In the genomic region with DNA sequence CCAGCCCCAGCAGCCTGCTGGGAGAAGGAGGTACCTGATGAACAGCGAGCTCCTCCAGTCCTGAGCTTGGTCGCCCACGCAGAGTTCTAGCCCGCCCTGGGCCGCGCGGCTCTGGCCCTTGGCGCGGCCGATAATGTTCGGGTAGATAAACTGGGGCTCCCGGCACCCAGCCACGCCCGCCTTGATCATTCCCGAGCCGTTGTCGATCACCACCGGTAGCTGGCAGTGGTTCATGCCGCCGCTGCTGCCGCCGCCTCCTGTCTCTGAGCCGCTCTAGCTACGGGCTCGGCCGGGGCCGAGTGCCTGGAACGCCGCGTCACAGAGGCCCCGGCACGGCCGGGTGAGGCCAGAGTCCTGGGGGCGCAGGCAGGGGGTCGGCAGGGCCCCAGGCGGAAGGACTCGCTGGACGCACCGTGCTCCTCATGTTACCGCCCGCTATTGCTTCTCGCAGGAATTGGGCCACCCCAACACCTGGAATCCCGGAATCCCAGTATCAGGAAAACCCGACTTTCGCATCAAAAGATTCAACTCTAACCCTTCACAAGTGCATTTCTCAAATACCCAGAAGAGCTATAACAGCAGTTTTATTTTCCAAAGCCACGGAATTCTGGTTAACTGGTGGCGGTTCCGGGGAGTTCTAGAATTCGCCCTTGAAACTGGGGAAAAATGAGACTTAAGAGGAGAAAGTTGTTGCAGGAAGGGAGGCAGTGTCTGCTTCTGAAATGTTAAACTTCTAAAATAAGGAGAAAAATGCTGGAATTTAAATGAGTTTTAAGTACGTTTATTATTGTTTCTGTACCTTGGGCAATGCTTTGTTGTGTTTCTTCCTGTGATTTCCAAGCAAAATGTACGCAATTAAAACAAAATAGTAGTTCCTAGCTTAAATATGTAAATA, we compare ENCODE assay signal across 8 cellular contexts. TPM values are rescaled to one million over a fixed set of nuclear protein-coding genes. Genes with fewer than 3 reads are reported as not detected.
DNase-seq lines count a peak whose midpoint lies in the region; ATAC-seq and TF ChIP-seq lines count a peak whose summit lies in the region.

A gene (minus strand): TSS at position 275 of the 895 bp plus-strand sequence. CDS start 41 bp downstream, at position 234.

- H3K4me1 Mint-ChIP-seq in activated T-helper 17 cell treated with anti-CD3 and anti-CD28 coated beads, Interleukin-2, amount 50 U/mL, for 72 hours, result peaks cover 10% of the 10 kb centered on the region
- H3K4me1 Mint-ChIP-seq in naive thymus-derived CD4-positive, alpha-beta T cell, result peaks cover 0 to 46% (median 34%) of the 10 kb centered on the region in 7 donors
- H3K4me1 Mint-ChIP-seq in stimulated activated naive CD8-positive, alpha-beta T cell treated with anti-CD3 and anti-CD28 coated beads, Interleukin-15, Interleukin-2, amounts not matched to agents 100 ng/mL and 50 ng/mL, for 24 hours (ENCODE audit: low read depth), result peaks cover 36% of the 10 kb centered on the region

- CTCF ChIA-PET in naive thymus-derived CD4-positive, alpha-beta T cell (lab: Charles Lee), result no interaction called here

- H3K27me3 Mint-ChIP-seq in activated T-helper 17 cell treated with anti-CD3 and anti-CD28 coated beads, Interleukin-2, amount 50 U/mL, for 72 hours, result no peaks in the 10 kb centered on the region
- peaks cover 0 to 5% (median 0%) of the 10 kb centered on the region in 5 donors for H3K27me3 Mint-ChIP-seq in naive thymus-derived CD4-positive, alpha-beta T cell
- H3K27me3 Mint-ChIP-seq in stimulated activated naive CD8-positive, alpha-beta T cell treated with anti-CD3 and anti-CD28 coated beads, Interleukin-15, Interleukin-2, amounts not matched to agents 100 ng/mL and 50 ng/mL, for 24 hours, result no peaks in the 10 kb centered on the region

- H3K4me3 Mint-ChIP-seq in activated T-helper 17 cell treated with anti-CD3 and anti-CD28 coated beads, Interleukin-2, amount 50 U/mL, for 72 hours, result peak within 1 kb of the TSS; percentile 90
- peak within 1 kb of the TSS; percentile 87 to 96 (median 91) for H3K4me3 Mint-ChIP-seq in naive thymus-derived CD4-positive, alpha-beta T cell
- H3K4me3 Mint-ChIP-seq in stimulated activated naive CD8-positive, alpha-beta T cell treated with anti-CD3 and anti-CD28 coated beads, Interleukin-15, Interleukin-2, amounts not matched to agents 100 ng/mL and 50 ng/mL, for 24 hours, result peak within 1 kb of the TSS; percentile 93

- TF ChIP-seq POLR2A in GM18951 (IDR thresholded peaks at IDR 0.05; ENCODE audit: extremely low read depth, insufficient read depth, insufficient read length), result peak; percentile 46

- no peaks in the 10 kb centered on the region for H3K9me3 ChIP-seq in naive thymus-derived CD4-positive, alpha-beta T cell (ENCODE audit: control insufficient read depth in 2 of 3, low read length in 3 of 3)

- no peaks in the 10 kb centered on the region for H3K27me3 ChIP-seq in naive thymus-derived CD4-positive, alpha-beta T cell (ENCODE audit: control insufficient read depth in 2 of 2, insufficient read depth in 2 of 2, low read length in 2 of 2)

- H3K9me3 Mint-ChIP-seq in activated T-helper 17 cell treated with anti-CD3 and anti-CD28 coated beads, Interleukin-2, amount 50 U/mL, for 72 hours, result no peaks in the 10 kb centered on the region
- peaks cover 0 to 18% (median 4%) of the 10 kb centered on the region in 11 donors for H3K9me3 Mint-ChIP-seq in naive thymus-derived CD4-positive, alpha-beta T cell
- H3K9me3 Mint-ChIP-seq in stimulated activated naive CD8-positive, alpha-beta T cell treated with anti-CD3 and anti-CD28 coated beads, Interleukin-15, Interleukin-2, amounts not matched to agents 100 ng/mL and 50 ng/mL, for 24 hours, result no peaks in the 10 kb centered on the region

- peak; percentile 26 for ATAC-seq in HG03354 (IDR thresholded peaks at IDR 0.05; ENCODE audit: poor library complexity, severe bottlenecking, unreplicated experiment)
- peak; percentile 37 for ATAC-seq in activated T-helper 17 cell treated with anti-CD3 and anti-CD28 coated beads, Interleukin-2, amount 50 U/mL, for 72 hours (replicated peaks)
- ATAC-seq in naive thymus-derived CD4-positive, alpha-beta T cell, result no peak

- H3K27ac Mint-ChIP-seq in activated T-helper 17 cell treated with anti-CD3 and anti-CD28 coated beads, Interleukin-2, amount 50 U/mL, for 72 hours, result peak within 1 kb of the TSS; percentile 70
- H3K27ac Mint-ChIP-seq in naive thymus-derived CD4-positive, alpha-beta T cell, result peak within 1 kb of the TSS; percentile 65 to 96 (median 84)
- peak within 1 kb of the TSS; percentile 83 for H3K27ac Mint-ChIP-seq in stimulated activated naive CD8-positive, alpha-beta T cell treated with anti-CD3 and anti-CD28 coated beads, Interleukin-15, Interleukin-2, amounts not matched to agents 100 ng/mL and 50 ng/mL, for 24 hours

- H3K36me3 ChIP-seq in naive thymus-derived CD4-positive, alpha-beta T cell (ENCODE audit: control insufficient read depth in 2 of 3, insufficient read depth in 3 of 3, low read length in 3 of 3), result peaks cover 0 to 16% (median 0%) of the 10 kb centered on the region in 3 experiments

- peak within 1 kb of the TSS; percentile 69 for H3K27ac ChIP-seq in naive thymus-derived CD4-positive, alpha-beta T cell (ENCODE audit: low read depth, low read length)

- DNase-seq in 8988T, result peak; percentile 86
- peak; percentile 45 for DNase-seq in OCI-M2 (lab: John Stamatoyannopoulos, UW; ENCODE audit: unreplicated experiment)
- DNase-seq in fibroblast of pulmonary artery (ENCODE audit: low read depth), result peak; percentile 66
- DNase-seq in naive thymus-derived CD4-positive, alpha-beta T cell, result peak in 8 of 9 donors; percentile 34 to 64 (median 42)

- peaks cover 32% of the 10 kb centered on the region for H3K36me3 Mint-ChIP-seq in activated T-helper 17 cell treated with anti-CD3 and anti-CD28 coated beads, Interleukin-2, amount 50 U/mL, for 72 hours (ENCODE audit: low read depth)
- H3K36me3 Mint-ChIP-seq in naive thymus-derived CD4-positive, alpha-beta T cell, result peaks cover 0 to 3% (median 0%) of the 10 kb centered on the region in 5 donors
- peaks cover 10% of the 10 kb centered on the region for H3K36me3 Mint-ChIP-seq in stimulated activated naive CD8-positive, alpha-beta T cell treated with anti-CD3 and anti-CD28 coated beads, Interleukin-15, Interleukin-2, amounts not matched to agents 100 ng/mL and 50 ng/mL, for 24 hours (ENCODE audit: low read depth)

- intact Hi-C loops in naive thymus-derived CD4-positive, alpha-beta T cell (cut with micrococcal nuclease), result loop anchor here in 1 of 2 donors (5.0 to 10.0 kb wide), 2 partner anchors 107 to 1485 kb away; a partner anchor contains a TSS

- in situ Hi-C loops in GM18951 (cut with MboI; ENCODE audit: low sequenced_read_pairs, unreplicated experiment), result no loop called here

- TF ChIP-seq CTCF in fibroblast of pulmonary artery (IDR thresholded peaks at IDR 0.05; ENCODE audit: low read length, missing control alignments), result no peak

- peaks cover 7 to 13% of the 10 kb centered on the region in 2 donors for H3K4me1 ChIP-seq in naive thymus-derived CD4-positive, alpha-beta T cell (ENCODE audit: control insufficient read depth in 2 of 2, insufficient read depth in 2 of 2, low read length in 2 of 2)

- POLR2A ChIA-PET in naive thymus-derived CD4-positive, alpha-beta T cell (lab: Charles Lee), result interaction anchor here (0.9 to 2.2 kb wide), 4 partner anchors 11 to 200 kb away, joined by 3 to 7 read pairs (median 4); no protein-coding TSS in a partner anchor

- peak within 1 kb of the TSS; percentile 76 for H3K4me3 ChIP-seq in fibroblast of pulmonary artery (replicated peaks; ENCODE audit: low read depth, low read length)
- H3K4me3 ChIP-seq in naive thymus-derived CD4-positive, alpha-beta T cell (ENCODE audit: low read length), result peak within 1 kb of the TSS; percentile 59

RNA-seq across cellular contexts. Expression of the gene that starts here (rescaled TPM):
- 1 to 10 TPM; 1.9 to 2.0 TPM for total RNA-seq in activated T-helper 17 cell treated with anti-CD3 and anti-CD28 coated beads, Interleukin-2, amount 50 U/mL, for 72 hours
- total RNA-seq in naive thymus-derived CD4-positive, alpha-beta T cell, result under 1 TPM in 1 of 5 experiments, not detected in 4; 0.36 TPM
- under 1 TPM in 1 of 2 donors, not detected in 1; 0.32 TPM for polyA plus RNA-seq in naive thymus-derived CD4-positive, alpha-beta T cell

Comparison
In these comparisons a context has a peak if more than half of its experiments do, and no peak if none do; other contexts are left out.
1. Peak in DNase-seq, H3K4me3 ChIP-seq and H3K27ac ChIP-seq in naive thymus-derived CD4-positive, alpha-beta T cell; RNA of the gene not detected or under 1 TPM.